Comparison of ENCODE assay signal across 1 cellular context in genomic region chr11:3797329-3798090, GRCh38.
TF ChIP-seq lines count a peak whose summit lies in the region.

Gene NUP98 (minus strand): TSS chr11:3797554. CDS start chr11:3782117, 15,437 bp downstream.

TF ChIP-seq in HepG2, 621 proteins besides CTCF, POLR2A, EP300 and RAD21 (continued from another document and continues in another):
- TF ChIP-seq ZBED4 (CRISPR knock-in tag; IDR thresholded peaks at IDR 0.05; ENCODE audit: borderline replicate concordance) (no peak), SP140L (CRISPR knock-in tag; IDR thresholded peaks at IDR 0.05; ENCODE audit: borderline replicate concordance) (no peak), EHMT2 (IDR thresholded peaks at IDR 0.05; ENCODE audit: borderline replicate concordance, low read depth, low read length) (no peak), ZNF33B (CRISPR knock-in tag; IDR thresholded peaks at IDR 0.05) (peak; percentile 55; the same call in 1 of the 2 replicates), ZNF746 (CRISPR knock-in tag; IDR thresholded peaks at IDR 0.05) (0 out of 2 replicates have a peak, but pooled peaks have one; percentile 62), ATF2 (CRISPR knock-in tag; IDR thresholded peaks at IDR 0.05) (peak; percentile 79), SIN3A (IDR thresholded peaks at IDR 0.05; ENCODE audit: borderline replicate concordance, low read depth, low read length) (no peak; the same call in 1 of the 2 replicates), ZBTB20 (CRISPR knock-in tag; IDR thresholded peaks at IDR 0.05; ENCODE audit: borderline replicate concordance, low read depth) (peak; percentile 60; the same call in 1 of the 2 replicates), SATB2 (CRISPR knock-in tag; IDR thresholded peaks at IDR 0.05) (0 out of 2 replicates have a peak, but pooled peaks have one; percentile 57), DMAP1 (CRISPR knock-in tag; IDR thresholded peaks at IDR 0.05) (peak; percentile 76), MLXIP (CRISPR knock-in tag; IDR thresholded peaks at IDR 0.05; ENCODE audit: borderline replicate concordance) (peak; percentile 84; the same call in 1 of the 2 replicates), ZSCAN29 (CRISPR knock-in tag; conservative IDR thresholded peaks at IDR 0.05) (peak; percentile 30; the same call in 1 of the 2 replicates), GATA4 (IDR thresholded peaks at IDR 0.05; ENCODE audit: borderline replicate concordance, low read depth) (peak; percentile 66; the same call in 1 of the 2 replicates), PITX1 (CRISPR knock-in tag; IDR thresholded peaks at IDR 0.05) (peak; percentile 71; the same call in 1 of the 2 replicates), SRF (IDR thresholded peaks at IDR 0.05; ENCODE audit: low read depth, low read length) (no peak), ZNF687 (CRISPR knock-in tag; IDR thresholded peaks at IDR 0.05) (peak; percentile 97), KDM3A (CRISPR knock-in tag; IDR thresholded peaks at IDR 0.05; ENCODE audit: low read depth) (no peak; the same call in 1 of the 2 replicates), HNRNPK (IDR thresholded peaks at IDR 0.05; ENCODE audit: low read depth, low read length, poor library complexity, severe bottlenecking) (peak; percentile 73), ZFP37 (CRISPR knock-in tag; IDR thresholded peaks at IDR 0.05; ENCODE audit: borderline replicate concordance) (peak; percentile 88; the same call in 1 of the 2 replicates), STAT6 (CRISPR knock-in tag; IDR thresholded peaks at IDR 0.05; ENCODE audit: borderline replicate concordance) (no peak), LCORL (IDR thresholded peaks at IDR 0.05) (no peak), LCORL (CRISPR knock-in tag; IDR thresholded peaks at IDR 0.05) (no peak), ZBTB34 (CRISPR knock-in tag; IDR thresholded peaks at IDR 0.05) (peak; percentile 80), ZNF891 (CRISPR knock-in tag; IDR thresholded peaks at IDR 0.05) (peak; percentile 76; the same call in 1 of the 2 replicates), ZNF792 (CRISPR knock-in tag; IDR thresholded peaks at IDR 0.05) (0 out of 2 replicates have a peak, but pooled peaks have one; percentile 51), MIER3 (CRISPR knock-in tag; IDR thresholded peaks at IDR 0.05; ENCODE audit: borderline replicate concordance) (peak; percentile 20; the same call in 1 of the 2 replicates), PBX3 (CRISPR knock-in tag; IDR thresholded peaks at IDR 0.05; ENCODE audit: borderline replicate concordance) (peak; percentile 78; the same call in 1 of the 2 replicates), ZNF350 (CRISPR knock-in tag; IDR thresholded peaks at IDR 0.05; ENCODE audit: borderline replicate concordance, low read depth) (peak; percentile 73; the same call in 1 of the 2 replicates), ZNF224 (CRISPR knock-in tag; IDR thresholded peaks at IDR 0.05) (peak; percentile 83; the same call in 1 of the 2 replicates), ARID4A (CRISPR knock-in tag; IDR thresholded peaks at IDR 0.05; ENCODE audit: borderline replicate concordance) (peak; percentile 98), ZKSCAN1 (IDR thresholded peaks at IDR 0.05; ENCODE audit: low read length) (no peak), GATAD2A (CRISPR knock-in tag; IDR thresholded peaks at IDR 0.05) (no peak), SMAD9 (CRISPR knock-in tag; IDR thresholded peaks at IDR 0.05) (0 out of 2 replicates have a peak, but pooled peaks have one; percentile 42), ZNF790 (CRISPR knock-in tag; IDR thresholded peaks at IDR 0.05; ENCODE audit: borderline replicate concordance) (peak; percentile 32; the same call in 1 of the 2 replicates)
